ENCODE assay signal across 8 cellular contexts in genomic region chr14:23483216-23483854, GRCh38. TPM values are rescaled to one million over a fixed set of nuclear protein-coding genes. Genes with fewer than 3 reads are reported as not detected.
DNase-seq lines count a peak whose midpoint lies in the region; ATAC-seq and TF ChIP-seq lines count a peak whose summit lies in the region.

No MANE protein-coding gene starts in this region.

- H3K27ac Mint-ChIP-seq in activated T-cell treated with anti-CD3 and anti-CD28 coated beads, Interleukin-2, amount 50 U/mL, for 72 hours: no peak overlapping the region
- H3K27ac Mint-ChIP-seq in activated T-cell treated with anti-CD3 and anti-CD28 coated beads, Interleukin-2, amount 50 U/mL, for 24 hours: no peak overlapping the region
- H3K27ac Mint-ChIP-seq in activated naive CD8-positive, alpha-beta T cell treated with anti-CD3 and anti-CD28 coated beads, Interleukin-2, amount 10 ng/mL, durations not matched to agents 7 days and 5 days: no peak overlapping the region

- H3K36me3 ChIP-seq in psoas muscle (ENCODE audit: insufficient read depth in 1 of 2, low read depth in 1 of 2): peaks cover 0 to 25% of the 10 kb centered on the region in 2 donors

- no peaks in the 10 kb centered on the region for H3K9me3 ChIP-seq in psoas muscle

- H3K27me3 ChIP-seq in psoas muscle (ENCODE audit: insufficient read depth in 3 of 3, low read length in 2 of 3): no peaks in the 10 kb centered on the region

- WGBS in psoas muscle, 3 donors: 46 to 51% (median 51%) methylated on average over 9 of the region's 9 CpGs

- no peak overlapping the region for H3K4me3 ChIP-seq in psoas muscle

- no peak overlapping the region for H3K4me3 Mint-ChIP-seq in activated T-cell treated with anti-CD3 and anti-CD28 coated beads, Interleukin-2, amount 50 U/mL, for 72 hours
- H3K4me3 Mint-ChIP-seq in activated T-cell treated with anti-CD3 and anti-CD28 coated beads, Interleukin-2, amount 50 U/mL, for 24 hours: no peak overlapping the region
- H3K4me3 Mint-ChIP-seq in activated naive CD8-positive, alpha-beta T cell treated with anti-CD3 and anti-CD28 coated beads, Interleukin-2, amount 10 ng/mL, durations not matched to agents 7 days and 5 days: no peak overlapping the region

- ATAC-seq in activated T-cell treated with anti-CD3 and anti-CD28 coated beads, Interleukin-2, amount 50 U/mL, for 72 hours (replicated peaks in 1 of 2): peak; percentile 60 to 61
- ATAC-seq in activated naive CD8-positive, alpha-beta T cell treated with anti-CD3 and anti-CD28 coated beads, Interleukin-2, amount 10 ng/mL, durations not matched to agents 7 days and 5 days (ENCODE audit: low read depth): peak; percentile 72
- no peak for ATAC-seq in psoas muscle
- ATAC-seq in HG03280 (IDR thresholded peaks at IDR 0.05; ENCODE audit: unreplicated experiment): no peak

- H3K9me3 Mint-ChIP-seq in activated T-cell treated with anti-CD3 and anti-CD28 coated beads, Interleukin-2, amount 50 U/mL, for 72 hours: no peaks in the 10 kb centered on the region
- no peaks in the 10 kb centered on the region for H3K9me3 Mint-ChIP-seq in activated T-cell treated with anti-CD3 and anti-CD28 coated beads, Interleukin-2, amount 50 U/mL, for 24 hours
- no peaks in the 10 kb centered on the region for H3K9me3 Mint-ChIP-seq in activated naive CD8-positive, alpha-beta T cell treated with anti-CD3 and anti-CD28 coated beads, Interleukin-2, amount 10 ng/mL, durations not matched to agents 7 days and 5 days

- no peaks in the 10 kb centered on the region for H3K4me1 ChIP-seq in psoas muscle

- intact Hi-C loops in psoas muscle (cut with DNase I): loop anchor here in 1 of 2 donors (2.0 kb wide), 1 partner anchor 79 kb away; no protein-coding TSS in a partner anchor

- TF ChIP-seq CTCF in psoas muscle (IDR thresholded peaks at IDR 0.05): no peak

- POLR2A ChIA-PET in activated naive CD8-positive, alpha-beta T cell treated with anti-CD3 and anti-CD28 coated beads, Interleukin-2, amount 10 ng/mL, durations not matched to agents 7 days and 5 days (lab: Charles Lee): no interaction called here

- peaks cover 1 to 3% of the 10 kb centered on the region in 2 donors for H3K36me3 Mint-ChIP-seq in activated T-cell treated with anti-CD3 and anti-CD28 coated beads, Interleukin-2, amount 50 U/mL, for 72 hours (ENCODE audit: insufficient read depth in 2 of 2)
- peaks cover 84% of the 10 kb centered on the region for H3K36me3 Mint-ChIP-seq in activated T-cell treated with anti-CD3 and anti-CD28 coated beads, Interleukin-2, amount 50 U/mL, for 24 hours (ENCODE audit: low read depth)
- H3K36me3 Mint-ChIP-seq in activated naive CD8-positive, alpha-beta T cell treated with anti-CD3 and anti-CD28 coated beads, Interleukin-2, amount 10 ng/mL, durations not matched to agents 7 days and 5 days: peaks cover 1% of the 10 kb centered on the region

- H3K4me1 Mint-ChIP-seq in activated T-cell treated with anti-CD3 and anti-CD28 coated beads, Interleukin-2, amount 50 U/mL, for 72 hours (ENCODE audit: low read depth): no peaks in the 10 kb centered on the region
- peaks cover under 1% of the 10 kb centered on the region for H3K4me1 Mint-ChIP-seq in activated T-cell treated with anti-CD3 and anti-CD28 coated beads, Interleukin-2, amount 50 U/mL, for 24 hours (ENCODE audit: low read depth)
- H3K4me1 Mint-ChIP-seq in activated naive CD8-positive, alpha-beta T cell treated with anti-CD3 and anti-CD28 coated beads, Interleukin-2, amount 10 ng/mL, durations not matched to agents 7 days and 5 days: peaks cover 10% of the 10 kb centered on the region

- no peaks in the 10 kb centered on the region for H3K27me3 Mint-ChIP-seq in activated T-cell treated with anti-CD3 and anti-CD28 coated beads, Interleukin-2, amount 50 U/mL, for 72 hours (ENCODE audit: low read depth)
- no peaks in the 10 kb centered on the region for H3K27me3 Mint-ChIP-seq in activated T-cell treated with anti-CD3 and anti-CD28 coated beads, Interleukin-2, amount 50 U/mL, for 24 hours
- no peaks in the 10 kb centered on the region for H3K27me3 Mint-ChIP-seq in activated naive CD8-positive, alpha-beta T cell treated with anti-CD3 and anti-CD28 coated beads, Interleukin-2, amount 10 ng/mL, durations not matched to agents 7 days and 5 days

- H3K27ac ChIP-seq in psoas muscle: no peak overlapping the region

- DNase-seq in activated T-cell treated with anti-CD3 and anti-CD28 coated beads, Interleukin-2, amount 50 U/mL, for 72 hours: peak; percentile 13 to 17
- no peak for DNase-seq in activated T-cell treated with anti-CD3 and anti-CD28 coated beads, Interleukin-2, amount 50 U/mL, for 24 hours
- DNase-seq in NCI-H1105 treated with DMSO at 0.1 percent for 48 hours (lab: John Stamatoyannopoulos, UW) (peak; percentile 72), lung microvascular endothelial cell (ENCODE audit: low read depth in 2 of 2) (peak; percentile 10 to 21), psoas muscle (no peak)
- DNase-seq in activated naive CD8-positive, alpha-beta T cell treated with anti-CD3 and anti-CD28 coated beads, Interleukin-2, amount 10 ng/mL, durations not matched to agents 7 days and 5 days: no peak
- no peak for DNase-seq in stimulated activated CD8-positive, alpha-beta memory T cell treated with anti-CD3 and anti-CD28 coated beads, Interleukin-4, amount 100 ng/mL, for 48 hours

RNA-seq across cellular contexts. Expression of gene NGDN, which starts 13.8 kb away (rescaled TPM):
- 10 to 100 TPM; 71.0 to 77.6 TPM for total RNA-seq in activated T-cell treated with anti-CD3 and anti-CD28 coated beads, Interleukin-2, amount 50 U/mL, for 72 hours
- total RNA-seq in activated naive CD8-positive, alpha-beta T cell treated with anti-CD3 and anti-CD28 coated beads, Interleukin-2, amount 10 ng/mL, durations not matched to agents 7 days and 5 days: 10 to 100 TPM; 48.0 to 50.8 TPM
- total RNA-seq in lung microvascular endothelial cell (28.1 and 46.8 TPM in 2 replicates), psoas muscle (10 to 100 TPM; 20.3 to 49.9 (median 30.1) TPM)
- 10 to 100 TPM; 60.7 to 91.1 (median 90.1) TPM for polyA plus RNA-seq in psoas muscle

RNA-seq across cellular contexts. Expression of gene MYH7, which starts 47.9 kb away (rescaled TPM):
- total RNA-seq in activated T-cell treated with anti-CD3 and anti-CD28 coated beads, Interleukin-2, amount 50 U/mL, for 72 hours: under 1 TPM; 0.05 to 0.56 TPM
- total RNA-seq in activated naive CD8-positive, alpha-beta T cell treated with anti-CD3 and anti-CD28 coated beads, Interleukin-2, amount 10 ng/mL, durations not matched to agents 7 days and 5 days: not detected
- total RNA-seq in lung microvascular endothelial cell: not detected in 2 replicates
- over 10,000 TPM in 1 of 4 donors, 1,000 to 10,000 TPM in 3; 4,588 to 15,830 (median 8,724) TPM for total RNA-seq in psoas muscle
- 1,000 to 10,000 TPM; 1,035 to 2,043 (median 1,534) TPM for polyA plus RNA-seq in psoas muscle

Comparison
In these comparisons a context has a peak if more than half of its experiments do, and no peak if none do; other contexts are left out.
1. DNase-seq: peak in activated T-cell treated with anti-CD3 and anti-CD28 coated beads, Interleukin-2, amount 50 U/mL, for 72 hours (2 of 2), NCI-H1105 treated with DMSO at 0.1 percent for 48 hours (single experiment) and lung microvascular endothelial cell (2 of 2); none in activated T-cell treated with anti-CD3 and anti-CD28 coated beads, Interleukin-2, amount 50 U/mL, for 24 hours (single experiment), activated naive CD8-positive, alpha-beta T cell treated with anti-CD3 and anti-CD28 coated beads, Interleukin-2, amount 10 ng/mL, durations not matched to agents 7 days and 5 days (single experiment), stimulated activated CD8-positive, alpha-beta memory T cell treated with anti-CD3 and anti-CD28 coated beads, Interleukin-4, amount 100 ng/mL, for 48 hours (single experiment) and psoas muscle (0 of 2).
2. ATAC-seq: peak in activated T-cell treated with anti-CD3 and anti-CD28 coated beads, Interleukin-2, amount 50 U/mL, for 72 hours (2 of 2) and activated naive CD8-positive, alpha-beta T cell treated with anti-CD3 and anti-CD28 coated beads, Interleukin-2, amount 10 ng/mL, durations not matched to agents 7 days and 5 days (single experiment); none in psoas muscle (0 of 4) and HG03280 (single experiment).
3. RNA of gene MYH7, which starts 47.9 kb away (total RNA-seq): 4,588 to 15,830 TPM in psoas muscle; 0.05 to 0.56 TPM in activated T-cell treated with anti-CD3 and anti-CD28 coated beads, Interleukin-2, amount 50 U/mL, for 72 hours, not detected in activated naive CD8-positive, alpha-beta T cell treated with anti-CD3 and anti-CD28 coated beads, Interleukin-2, amount 10 ng/mL, durations not matched to agents 7 days and 5 days and not detected in lung microvascular endothelial cell; every median in the first group is over 1,000 times any median in the second.